In the genomic region with DNA sequence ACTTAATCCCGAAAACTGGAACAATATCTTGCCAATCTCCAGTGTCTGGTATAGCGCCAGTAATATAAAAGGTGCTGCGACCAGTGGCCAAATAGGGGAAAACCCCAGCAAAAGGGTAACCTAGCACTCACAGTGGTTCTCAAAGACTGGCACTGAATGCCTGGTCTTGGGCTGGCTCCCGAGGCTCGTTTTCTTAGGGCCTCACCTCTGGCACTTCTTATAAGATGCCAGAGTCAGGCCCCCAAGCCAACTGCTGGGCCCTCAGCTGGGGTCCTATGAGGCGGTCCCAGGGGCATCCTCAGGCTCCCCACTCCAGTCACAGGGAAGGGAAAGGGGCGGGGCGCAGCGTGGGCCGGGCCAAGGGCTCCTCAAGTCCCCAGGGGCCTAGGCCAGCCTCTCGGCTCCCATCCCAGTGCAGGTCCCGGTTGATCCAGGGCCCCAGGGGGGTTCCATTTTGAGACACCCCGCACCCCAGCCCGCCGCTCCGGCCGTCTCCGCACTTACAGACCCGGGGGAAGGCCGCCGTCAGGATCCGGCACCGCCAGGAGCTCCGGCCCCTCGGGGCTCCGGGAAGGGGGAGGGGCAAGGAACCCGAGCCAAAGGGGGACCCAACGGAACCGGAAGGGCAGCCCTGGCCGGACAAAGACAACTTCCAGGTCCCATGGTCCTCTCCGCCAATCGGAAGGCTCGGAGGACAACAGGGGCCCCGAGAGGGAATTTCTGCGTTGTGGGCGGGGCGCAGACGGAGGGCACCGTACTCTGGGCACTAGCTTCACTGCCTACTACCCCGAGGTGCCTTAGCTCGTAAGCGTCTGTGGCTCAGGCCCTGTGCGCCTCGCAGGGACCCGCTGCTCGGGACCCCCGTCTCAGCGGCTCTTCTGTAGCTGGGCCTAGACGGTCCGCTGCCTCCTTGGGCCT, we compare ENCODE assay signal across 8 cellular contexts. TPM values are rescaled to one million over a fixed set of nuclear protein-coding genes. Genes with fewer than 3 reads are reported as not detected.
DNase-seq lines count a peak whose midpoint lies in the region; ATAC-seq lines count a peak whose summit lies in the region.

A gene with protein sequence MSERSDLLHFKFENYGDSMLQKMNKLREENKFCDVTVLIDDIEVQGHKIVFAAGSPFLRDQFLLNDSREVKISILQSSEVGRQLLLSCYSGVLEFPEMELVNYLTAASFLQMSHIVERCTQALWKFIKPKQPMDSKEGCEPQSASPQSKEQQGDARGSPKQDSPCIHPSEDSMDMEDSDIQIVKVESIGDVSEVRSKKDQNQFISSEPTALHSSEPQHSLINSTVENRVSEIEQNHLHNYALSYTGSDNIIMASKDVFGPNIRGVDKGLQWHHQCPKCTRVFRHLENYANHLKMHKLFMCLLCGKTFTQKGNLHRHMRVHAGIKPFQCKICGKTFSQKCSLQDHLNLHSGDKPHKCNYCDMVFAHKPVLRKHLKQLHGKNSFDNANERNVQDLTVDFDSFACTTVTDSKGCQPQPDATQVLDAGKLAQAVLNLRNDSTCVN (minus strand): TSS at position 580 of the 918 bp plus-strand sequence. CDS start 11,578 bp downstream, outside the sequence.

- H3K4me1 ChIP-seq in endocrine pancreas (ENCODE audit: control insufficient read depth, insufficient read depth, low read length): peaks cover 25% of the 10 kb centered on the region
- peaks cover 4% of the 10 kb centered on the region for H3K4me1 ChIP-seq in mesodermal cell (ENCODE audit: control insufficient read depth, insufficient read depth, low read length, poor library complexity, severe bottlenecking)

- peak; percentile 89 for DNase-seq in COR-L47 (lab: John Stamatoyannopoulos, UW)
- peak; percentile 94 for DNase-seq in HT1080 (ENCODE audit: low read depth)
- DNase-seq in NOMO-1 (lab: John Stamatoyannopoulos, UW; ENCODE audit: unreplicated experiment in 2 of 2): peak; percentile 88 to 90
- DNase-seq in activated CD8-positive, alpha-beta memory T cell treated with anti-CD3 and anti-CD28 coated beads for 48 hours (ENCODE audit: low read depth in 2 of 3, low spot score in 2 of 3): peak; percentile 66 to 81 (median 78)
- peak; percentile 72 to 78 for DNase-seq in stimulated activated CD8-positive, alpha-beta memory T cell treated with anti-CD3 and anti-CD28 coated beads, Interleukin-15, amount 100 ng/mL, for 4 hours (ENCODE audit: low read depth in 2 of 2)

- H3K36me3 ChIP-seq in endocrine pancreas (ENCODE audit: control insufficient read depth, insufficient read depth, low read length) (no peaks in the 10 kb centered on the region), mesodermal cell (ENCODE audit: control insufficient read depth, insufficient read depth, low read length) (peaks cover 12% of the 10 kb centered on the region)

- peak; percentile 91 for ATAC-seq in GM21367 (IDR thresholded peaks at IDR 0.05; ENCODE audit: unreplicated experiment)

- 1 to 2% methylated on average over 39 to 48 of the region's 50 CpGs for WGBS in mesodermal cell (ENCODE audit: insufficient coverage in 2 of 2), 2 experiments

- H3K27ac ChIP-seq in mesodermal cell (ENCODE audit: low read depth, low read length, severe bottlenecking): peak within 1 kb of the TSS; percentile 81

- H3K9ac ChIP-seq in endocrine pancreas (ENCODE audit: control insufficient read depth, insufficient read depth, low read length): peak within 1 kb of the TSS; percentile 87

- H3K4me3 ChIP-seq in endocrine pancreas (ENCODE audit: control insufficient read depth, insufficient read depth, low read length) (peak within 1 kb of the TSS; percentile 85), mesodermal cell (ENCODE audit: extremely low read depth, insufficient read depth, low read length, poor library complexity, severe bottlenecking) (peak within 1 kb of the TSS; percentile 95)

- H3K27me3 ChIP-seq in endocrine pancreas (ENCODE audit: control insufficient read depth, insufficient read depth, low read length): no peaks in the 10 kb centered on the region

- no peaks in the 10 kb centered on the region for H3K9me3 ChIP-seq in endocrine pancreas (ENCODE audit: control insufficient read depth, low read length)
- H3K9me3 ChIP-seq in mesodermal cell (ENCODE audit: control insufficient read depth, low read length): no peaks in the 10 kb centered on the region

RNA-seq across cellular contexts. Expression of the gene that starts here (rescaled TPM):
- 4.2 and 5.4 TPM in 2 replicates for total RNA-seq in HT1080 (2014; rRNA removed; shearing (Covaris generic))
- 8.0 and 10.4 TPM in 2 replicates for polyA plus RNA-seq in HT1080 (2015; cell fraction: cytosol; rRNA removed)
- 13.7 and 17.2 TPM in 2 replicates for polyA plus RNA-seq in HT1080 (2015; cell fraction: nucleus; rRNA removed)
- 6.7 TPM for polyA plus RNA-seq in mesodermal cell (2013, experiment 1 of 2)
- polyA plus RNA-seq in mesodermal cell (2013, experiment 2 of 2): 7.5 TPM

Comparison
In these comparisons a context has a peak if more than half of its experiments do, and no peak if none do; other contexts are left out.
1. Peak in every context shown above with its lines: DNase-seq, ATAC-seq, H3K4me3 ChIP-seq and H3K27ac ChIP-seq.